16 cellular contexts compared by ENCODE assay signal in genomic region chr10:130809761-130810515, GRCh38.
DNase-seq lines count a peak whose midpoint lies in the region; ATAC-seq and TF ChIP-seq lines count a peak whose summit lies in the region.
"Had no signal": no experiment of that assay in that cellular context is flagged by ENCODE, and none has a peak within 500 bp of the region (broad histone marks: within the 10 kb centered on the region; RNA-seq: fewer than 3 reads in every experiment).

No MANE protein-coding gene starts in this region.

- H3K27me3 Mint-ChIP-seq in GM23338 (ENCODE audit: insufficient read depth, low read depth, poor library complexity) (peaks cover 2% of the 10 kb centered on the region), T-cell (peaks cover 0 to 3% of the 10 kb centered on the region in 2 donors)

- no peak overlapping the region for H3K27ac Mint-ChIP-seq in GM23338
- H3K27ac Mint-ChIP-seq in T-cell: no peak overlapping the region

- peaks cover 11% of the 10 kb centered on the region for H3K4me1 ChIP-seq in A673 (ENCODE audit: insufficient read depth, low read length, poor library complexity, severe bottlenecking)
- H3K4me1 ChIP-seq in GM23338 (ENCODE audit: insufficient read depth): no peaks in the 10 kb centered on the region

- H3K4me3 ChIP-seq in A673 (ENCODE audit: low read depth, low read length, poor library complexity, severe bottlenecking) (no peak overlapping the region), GM23338 (no peak overlapping the region)
- H3K4me3 ChIP-seq: PC-9 had no signal

- no peak overlapping the region for H3K4me2 ChIP-seq in GM23338
- H3K4me2 ChIP-seq: PC-9 had no signal

- H3K36me3 ChIP-seq in A673 (ENCODE audit: insufficient read depth, low read length, poor library complexity, severe bottlenecking) (no peaks in the 10 kb centered on the region), GM23338 (ENCODE audit: insufficient read depth) (peaks cover 3% of the 10 kb centered on the region; the same call in 1 of the 2 replicates)

- no TSS peak for BruUV-seq in A673 (replicated peaks; lab: Mats Ljungman, UMichigan)

- intact Hi-C loops in A673 (cut with micrococcal nuclease; ENCODE audit: unreplicated experiment): no loop called here

- peak; percentile 50 for ATAC-seq in GM23338
- no peak for ATAC-seq in T-cell (replicated peaks in 1 of 4)

- H3K27ac ChIP-seq in A673 (ENCODE audit: low read depth, low read length, poor library complexity, severe bottlenecking) (no peak overlapping the region), GM23338 (ENCODE audit: low read depth) (no peak overlapping the region)
- H3K27ac ChIP-seq: PC-9 had no signal

- no peaks in the 10 kb centered on the region for H4K20me1 ChIP-seq in GM23338 (replicated peaks; ENCODE audit: insufficient read depth)

- H3K36me3 Mint-ChIP-seq in GM23338 (ENCODE audit: low read depth) (peaks cover 4% of the 10 kb centered on the region; the same call in 2 of the 3 replicates), T-cell (no peaks in the 10 kb centered on the region)

- H2AFZ ChIP-seq in GM23338: no peak overlapping the region
- H2AFZ ChIP-seq: PC-9 had no signal

- H3K27me3 ChIP-seq in A673 (replicated peaks; ENCODE audit: insufficient read depth, low read depth, low read length, poor library complexity): no peaks in the 10 kb centered on the region
- no peaks in the 10 kb centered on the region for H3K27me3 ChIP-seq in GM23338 (ENCODE audit: insufficient read depth)

- POLR2A ChIA-PET in A673 (lab: Charles Lee; ENCODE audit: low non-redundant PET) (no interaction called here), T-cell (lab: Charles Lee) (no interaction called here)

- H3K4me3 Mint-ChIP-seq in GM23338 (no peak overlapping the region), T-cell (no peak overlapping the region)
- H3K4me3 Mint-ChIP-seq: H9 had no signal

- CTCF ChIA-PET in A673 (lab: Charles Lee): no interaction called here
- CTCF ChIA-PET in T-cell (lab: Charles Lee): no interaction called here

- DNase-seq in A673 (ENCODE audit: low spot score) (peak; percentile 22), GM23338 (ENCODE audit: low spot score) (no peak), SW480 (ENCODE audit: low spot score) (peak; percentile 83), mesenteric fat pad (ENCODE audit: low spot score) (peak; percentile 82), T-cell (no peak), DMS153 treated with DMSO at 0.1 percent for 48 hours (lab: John Stamatoyannopoulos, UW; ENCODE audit: unreplicated experiment) (no peak), pons (ENCODE audit: low spot score) (no peak)
- DNase-seq in activated T-cell treated with anti-CD3 and anti-CD28 coated beads, Interleukin-2, amount 50 U/mL, for 1 hour: no peak
- DNase-seq: COR-L47, EL, H9, MV-4-11, NCI-H1436 treated with DMSO at 0.1 percent for 48 hours, NCI-H2081, NCI-H748 treated with DMSO at 0.1 percent for 48 hours, PC-9 had no signal

- no peak for TF ChIP-seq CTCF in A673 (conservative IDR thresholded peaks at IDR 0.05; ENCODE audit: low read depth, low read length)
- no peak for TF ChIP-seq CTCF in GM23338 (conservative IDR thresholded peaks at IDR 0.05; ENCODE audit: low read depth in 2 of 2)

- H3K9me3 ChIP-seq in A673 (ENCODE audit: low read depth, low read length, poor library complexity, severe bottlenecking): no peaks in the 10 kb centered on the region

- H3K4me1 Mint-ChIP-seq in GM23338 (peaks cover 15% of the 10 kb centered on the region; the same call in 2 of the 3 replicates), T-cell (no peaks in the 10 kb centered on the region)

- H3F3A ChIP-seq in GM23338 (replicated peaks; ENCODE audit: low read depth): no peaks in the 10 kb centered on the region

- H3K9me3 Mint-ChIP-seq in GM23338 (peaks cover 86% of the 10 kb centered on the region), T-cell (no peaks in the 10 kb centered on the region)

- no peaks in the 10 kb centered on the region for H3K9me2 ChIP-seq in GM23338 (ENCODE audit: insufficient read depth)

- no peaks in the 10 kb centered on the region for H3K79me2 ChIP-seq in GM23338 (replicated peaks; ENCODE audit: insufficient read depth)

TF ChIP-seq in GM23338, 12 proteins besides CTCF, POLR2A, EP300 and RAD21 (continues in another document):
- TF ChIP-seq POLR2AphosphoS5 (IDR thresholded peaks at IDR 0.05; ENCODE audit: low read depth): no peak
- TF ChIP-seq REST (IDR thresholded peaks at IDR 0.05; ENCODE audit: unreplicated experiment): no peak
- no peak for TF ChIP-seq EZH2phosphoT487 (IDR thresholded peaks at IDR 0.05; ENCODE audit: unreplicated experiment)
- TF ChIP-seq ZNF114 (CRISPR knock-in tag; IDR thresholded peaks at IDR 0.05): no peak
- TF ChIP-seq ZNF331 (CRISPR knock-in tag; IDR thresholded peaks at IDR 0.05; ENCODE audit: low read depth): no peak
- no peak for TF ChIP-seq EZH2 (IDR thresholded peaks at IDR 0.05; ENCODE audit: low read depth, unreplicated experiment)
- TF ChIP-seq NANOG (IDR thresholded peaks at IDR 0.05; ENCODE audit: borderline replicate concordance): no peak
- TF ChIP-seq JUNB (IDR thresholded peaks at IDR 0.05; ENCODE audit: unreplicated experiment): no peak

Comparison
In these comparisons a context has a peak if more than half of its experiments do, and no peak if none do; other contexts are left out.
1. DNase-seq: peak in A673 (single experiment), SW480 (single experiment) and mesenteric fat pad (single experiment); none in GM23338 (single experiment), T-cell (0 of 34), activated T-cell treated with anti-CD3 and anti-CD28 coated beads, Interleukin-2, amount 50 U/mL, for 1 hour (single experiment), DMS153 treated with DMSO at 0.1 percent for 48 hours (single experiment) and pons (single experiment).